24 cellular contexts compared by ENCODE assay signal in the genomic region with DNA sequence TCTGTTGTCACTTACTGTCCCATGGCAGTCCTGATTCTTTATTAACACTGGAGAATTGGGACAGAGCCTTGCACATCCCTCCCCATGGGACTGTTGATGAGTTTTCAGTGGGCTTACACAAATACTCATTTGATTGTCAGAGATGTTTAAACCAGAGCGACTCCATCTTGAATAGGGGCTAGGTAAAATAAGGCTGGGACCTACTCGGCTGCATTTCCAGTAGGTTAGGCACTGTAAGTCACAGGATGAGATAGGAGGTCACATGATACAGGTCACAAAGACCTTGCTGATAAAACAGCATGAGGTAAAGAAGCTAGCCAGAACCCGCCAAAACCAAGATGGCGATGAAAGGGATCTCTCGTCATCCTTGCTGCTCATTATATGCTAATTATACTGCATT.
"Had no signal": no experiment of that assay in that cellular context is flagged by ENCODE, and none has a peak within 500 bp of the region (broad histone marks: within the 10 kb centered on the region; RNA-seq: fewer than 3 reads in every experiment).

No MANE protein-coding gene starts in this region.

- H3K4me1 ChIP-seq: colonic mucosa, esophagus squamous epithelium, gastrocnemius medialis, left lung, lower lobe of right lung had no signal

- H3K36me3 ChIP-seq: colonic mucosa, esophagus squamous epithelium, gastrocnemius medialis, heart right ventricle, left lung, lower lobe of right lung had no signal

- ATAC-seq: effector memory CD8-positive, alpha-beta T cell; esophagus mucosa; gastrocnemius medialis; heart right ventricle; left cardiac atrium; left lung; left ventricle myocardium superior; lower lobe of right lung had no signal

- H3K9me3 Mint-ChIP-seq: dendritic cell treated with granulocyte-macrophage colony-stimulating factor and Interleukin-4, amounts not matched to agents 40 ng/mL and 50 ng/mL, for 4 days; endodermal cell had no signal

- H3K27me3 ChIP-seq: colonic mucosa, esophagus squamous epithelium, left lung had no signal

- DNase-seq: colonic mucosa; cortex of kidney; effector CD8-positive, alpha-beta T cell; effector memory CD8-positive, alpha-beta T cell; endodermal cell; erythroblast; esophagus squamous epithelium; foreskin fibroblast; foreskin melanocyte; gastrocnemius medialis; glutamatergic neuron; head of caudate nucleus; heart right ventricle; hippocampal formation; left cardiac atrium; left lung; left ventricle myocardium superior; lower lobe of right lung; mesenchymal stem cell; midbrain; naive B cell had no signal

- H3K4me3 Mint-ChIP-seq: dendritic cell treated with granulocyte-macrophage colony-stimulating factor and Interleukin-4, amounts not matched to agents 40 ng/mL and 50 ng/mL, for 4 days; effector memory CD8-positive, alpha-beta T cell; endodermal cell; naive B cell had no signal

- H3K4me1 Mint-ChIP-seq: endodermal cell, naive B cell had no signal

- H3K4me3 ChIP-seq: colonic mucosa, esophagus squamous epithelium, gastrocnemius medialis, heart right ventricle, left lung, lower lobe of right lung had no signal

- H3K36me3 Mint-ChIP-seq: naive B cell had no signal

- H3K27ac ChIP-seq: colonic mucosa, epithelial cell of prostate, esophagus squamous epithelium, gastrocnemius medialis, heart right ventricle, left lung, lower lobe of right lung had no signal

- H3K27ac Mint-ChIP-seq: dendritic cell treated with granulocyte-macrophage colony-stimulating factor and Interleukin-4, amounts not matched to agents 40 ng/mL and 50 ng/mL, for 4 days; effector memory CD8-positive, alpha-beta T cell; endodermal cell; naive B cell had no signal
